10 cellular contexts compared by ENCODE assay signal in genomic region chr9:89317282-89317681, GRCh38. TPM values are rescaled to one million over a fixed set of nuclear protein-coding genes. Genes with fewer than 3 reads are reported as not detected.
DNase-seq lines count a peak whose midpoint lies in the region; ATAC-seq, FAIRE-seq and TF ChIP-seq lines count a peak whose summit lies in the region.
"Had no signal": no experiment of that assay in that cellular context is flagged by ENCODE, and none has a peak within 500 bp of the region (broad histone marks: within the 10 kb centered on the region; RNA-seq: fewer than 3 reads in every experiment).

No MANE protein-coding gene starts in this region.

- peak; percentile 58 for TF ChIP-seq POLR2A in GM12891 (IDR thresholded peaks at IDR 0.05; ENCODE audit: low read depth, low read length)

- H3K27ac ChIP-seq in psoas muscle: peak overlapping the region; percentile 100

- intact Hi-C loops in dendritic cell treated with granulocyte-macrophage colony-stimulating factor and Interleukin-4, amounts not matched to agents 40 ng/mL and 50 ng/mL, for 4 days (cut with micrococcal nuclease): no loop called here
- intact Hi-C loops in psoas muscle (cut with DNase I): no loop called here

- no peak for DNase-seq in GM12891 (ENCODE audit: insufficient read length, low spot score)
- peak; percentile 74 for DNase-seq in MV-4-11 (lab: John Stamatoyannopoulos, UW)
- no peak for DNase-seq in psoas muscle
- no peak for DNase-seq in activated CD4-positive, CD25-positive, alpha-beta regulatory T cell (lab: John Stamatoyannopoulos, UW)
- no peak for DNase-seq in foreskin fibroblast
- DNase-seq: SHP77 treated with DMSO at 0.1 percent for 48 hours; stimulated activated CD4-positive, alpha-beta T cell treated with anti-CD3 and anti-CD28 coated beads, Interleukin-12 subunit alpha, Interleukin-12 subunit beta, amount 100 ng/mL, for 4 hours had no signal

- H3K4me3 ChIP-seq in psoas muscle: peak overlapping the region; percentile 93
- peak overlapping the region in 1 of 2 donors; percentile 66 for H3K4me3 ChIP-seq in foreskin fibroblast (ENCODE audit: low read depth in 1 of 2, low read length in 2 of 2)

- H3K36me3 ChIP-seq in psoas muscle (ENCODE audit: insufficient read depth in 1 of 2, low read depth in 1 of 2): peaks cover 0 to 34% of the 10 kb centered on the region in 2 donors

- H3K9me3 ChIP-seq in psoas muscle: no peaks in the 10 kb centered on the region

- peak overlapping the region; percentile 87 for H3K4me3 Mint-ChIP-seq in dendritic cell treated with granulocyte-macrophage colony-stimulating factor and Interleukin-4, amounts not matched to agents 40 ng/mL and 50 ng/mL, for 4 days

- H3K27me3 Mint-ChIP-seq in dendritic cell treated with granulocyte-macrophage colony-stimulating factor and Interleukin-4, amounts not matched to agents 40 ng/mL and 50 ng/mL, for 4 days: no peaks in the 10 kb centered on the region

- FAIRE-seq in GM12891 (lab: Jason Lieb, UNC): peak; percentile 33

- peak overlapping the region; percentile 98 for H3K27ac Mint-ChIP-seq in dendritic cell treated with granulocyte-macrophage colony-stimulating factor and Interleukin-4, amounts not matched to agents 40 ng/mL and 50 ng/mL, for 4 days

- peaks cover 39% of the 10 kb centered on the region for H3K4me1 ChIP-seq in psoas muscle

- 80 to 90% (median 84%) methylated on average over 4 of the region's 4 CpGs for WGBS in psoas muscle, 3 donors

- peaks cover 40% of the 10 kb centered on the region for H3K4me1 Mint-ChIP-seq in dendritic cell treated with granulocyte-macrophage colony-stimulating factor and Interleukin-4, amounts not matched to agents 40 ng/mL and 50 ng/mL, for 4 days (ENCODE audit: low read depth)

- no peaks in the 10 kb centered on the region for H3K27me3 ChIP-seq in psoas muscle (ENCODE audit: insufficient read depth in 3 of 3, low read length in 2 of 3)

- H3K36me3 Mint-ChIP-seq in dendritic cell treated with granulocyte-macrophage colony-stimulating factor and Interleukin-4, amounts not matched to agents 40 ng/mL and 50 ng/mL, for 4 days (ENCODE audit: low read depth): peaks cover 40% of the 10 kb centered on the region

- ATAC-seq in psoas muscle (no peak), GM18873 (IDR thresholded peaks at IDR 0.05; ENCODE audit: low FRiP score, unreplicated experiment) (no peak), HG02885 (IDR thresholded peaks at IDR 0.05; ENCODE audit: poor library complexity, unreplicated experiment) (no peak)

- H3K9me3 Mint-ChIP-seq in dendritic cell treated with granulocyte-macrophage colony-stimulating factor and Interleukin-4, amounts not matched to agents 40 ng/mL and 50 ng/mL, for 4 days: no peaks in the 10 kb centered on the region

- no peak for TF ChIP-seq CTCF in psoas muscle (IDR thresholded peaks at IDR 0.05)
- no peak for TF ChIP-seq CTCF in foreskin fibroblast (IDR thresholded peaks at IDR 0.05; ENCODE audit: low read depth, low read length)

TF ChIP-seq in GM12891, 5 proteins besides CTCF, POLR2A, EP300 and RAD21:
- peak; percentile 70 for TF ChIP-seq POLR2AphosphoS5 (IDR thresholded peaks at IDR 0.05; ENCODE audit: low read depth, low read length)
- TF ChIP-seq PAX5 (IDR thresholded peaks at IDR 0.05; ENCODE audit: insufficient read depth, low read length, severe bottlenecking): no peak

RNA-seq across cellular contexts. Expression of gene SECISBP2, which starts 1.0 kb away (rescaled TPM):
- polyA plus RNA-seq in GM12891 (2012; ENCODE audit: low read depth, missing spikeins): 15.7 TPM
- total RNA-seq in psoas muscle: 10 to 100 TPM; 26.2 to 49.0 (median 38.6) TPM
- 10 to 100 TPM; 31.9 to 80.8 (median 45.4) TPM for polyA plus RNA-seq in psoas muscle

RNA-seq across cellular contexts. Expression of gene CKS2, which starts 6.3 kb away (rescaled TPM):
- 360 TPM for polyA plus RNA-seq in GM12891 (2012; ENCODE audit: low read depth, missing spikeins)
- total RNA-seq in psoas muscle: 10 to 100 TPM in 2 of 4 donors, 1 to 10 TPM in 2; 3.6 to 14.4 (median 10.6) TPM
- polyA plus RNA-seq in psoas muscle: 100 to 1,000 TPM in 1 of 3 donors, 10 to 100 TPM in 2; 25.6 to 170 (median 68.3) TPM
